Comparison of ENCODE assay signal across 8 cellular contexts in the genomic region with DNA sequence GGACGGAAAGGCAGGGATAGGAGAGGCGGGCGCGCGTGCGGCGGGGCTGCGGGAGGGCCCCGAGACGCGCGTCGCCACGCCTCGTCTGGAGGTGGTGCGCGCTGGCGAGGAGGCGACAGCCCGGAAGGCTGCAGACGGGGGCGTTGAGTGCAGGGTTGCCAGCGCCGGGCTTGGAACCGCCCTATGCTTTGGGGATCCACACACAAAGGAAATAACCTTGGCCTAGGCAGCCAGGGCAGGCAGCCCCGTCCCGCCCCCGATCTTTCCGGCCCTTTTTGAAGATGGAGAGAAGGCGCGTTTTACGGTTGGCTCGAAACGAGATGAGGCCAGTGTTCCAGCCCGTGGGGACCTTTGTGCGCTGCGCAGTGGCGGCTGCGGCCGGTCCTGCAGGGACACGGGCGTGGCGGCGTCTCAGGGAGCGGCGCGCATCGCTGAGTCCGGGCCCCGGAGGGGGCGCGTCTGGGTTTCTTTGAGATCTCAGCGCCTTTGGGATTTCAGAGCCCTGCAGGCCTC. TPM values are rescaled to one million over a fixed set of nuclear protein-coding genes. Genes with fewer than 3 reads are reported as not detected.
DNase-seq lines count a peak whose midpoint lies in the region; ATAC-seq, FAIRE-seq and TF ChIP-seq lines count a peak whose summit lies in the region.

No MANE protein-coding gene starts in this region.

- no peak for FAIRE-seq in frontal cortex (lab: Jason Lieb, UNC)

- H3K9me3 ChIP-seq in BLaER1 (no peaks in the 10 kb centered on the region), PC-9 (ENCODE audit: insufficient read depth, low read depth) (no peaks in the 10 kb centered on the region), neuronal stem cell (replicated peaks in 1 of 2; ENCODE audit: control insufficient read depth in 2 of 2, insufficient read depth in 1 of 2, low read depth in 1 of 2, low read length in 2 of 2) (no peaks in the 10 kb centered on the region), testis (no peaks in the 10 kb centered on the region)

- TF ChIP-seq POLR2A in GM19193 (IDR thresholded peaks at IDR 0.05; ENCODE audit: extremely low read depth, insufficient read depth, insufficient read length) (peak; percentile 18), testis (IDR thresholded peaks at IDR 0.05) (no peak)

- TF ChIP-seq CTCF in PC-9 (conservative IDR thresholded peaks at IDR 0.05) (no peak), testis (IDR thresholded peaks at IDR 0.05) (no peak)

- ATAC-seq in HG03439 (IDR thresholded peaks at IDR 0.05; ENCODE audit: unreplicated experiment) = peak; percentile 63

- no peak overlapping the region for H4K91ac ChIP-seq in neuronal stem cell (ENCODE audit: low read depth, low read length, poor library complexity)

- no peak overlapping the region for H2AK5ac ChIP-seq in neuronal stem cell (ENCODE audit: low read depth, low read length)

- POLR2A ChIA-PET in PC-9 (lab: Charles Lee; ENCODE audit: unreplicated experiment) = no interaction called here

- no peaks in the 10 kb centered on the region for H4K20me1 ChIP-seq in BLaER1
- H4K20me1 ChIP-seq in PC-9 (ENCODE audit: insufficient read depth) = no peaks in the 10 kb centered on the region

- H3K4me3 ChIP-seq in BLaER1 (peak overlapping the region; percentile 68), PC-9 (peak overlapping the region; percentile 77), neuronal stem cell (ENCODE audit: low read length in 2 of 2) (peak overlapping the region; percentile 60 to 74), testis (peak overlapping the region; percentile 36 to 60)

- peak overlapping the region; percentile 52 for H2BK15ac ChIP-seq in neuronal stem cell (ENCODE audit: low read length)

- H3K27me3 ChIP-seq in BLaER1 (no peaks in the 10 kb centered on the region), PC-9 (ENCODE audit: insufficient read depth, low read depth) (no peaks in the 10 kb centered on the region), neuronal stem cell (ENCODE audit: control insufficient read depth in 3 of 3, insufficient read depth in 3 of 3, low read depth in 1 of 3, low read length in 3 of 3) (peaks cover 0 to 32% (median 4%) of the 10 kb centered on the region in 3 experiments), testis (no peaks in the 10 kb centered on the region)

- peak overlapping the region; percentile 78 for H3K27ac ChIP-seq in BLaER1
- H3K27ac ChIP-seq in PC-9 = no peak overlapping the region; the same call in 1 of the 2 replicates
- no peak overlapping the region for H3K27ac ChIP-seq in neuronal stem cell (replicated peaks; ENCODE audit: low read length)
- H3K27ac ChIP-seq in testis = no peak overlapping the region

- H3K9ac ChIP-seq in BLaER1 (peak overlapping the region; percentile 75), neuronal stem cell (ENCODE audit: low read depth, low read length, poor library complexity) (peak overlapping the region; percentile 68)

- peaks cover 62% of the 10 kb centered on the region for H3K4me1 ChIP-seq in BLaER1
- H3K4me1 ChIP-seq in PC-9 (replicated peaks; ENCODE audit: insufficient read depth) = peaks cover 15% of the 10 kb centered on the region
- peaks cover 14% of the 10 kb centered on the region in 2 donors for H3K4me1 ChIP-seq in neuronal stem cell (ENCODE audit: control insufficient read depth in 2 of 2, insufficient read depth in 1 of 2, low read depth in 1 of 2, low read length in 2 of 2)
- peaks cover 7% of the 10 kb centered on the region for H3K4me1 ChIP-seq in testis

- no peak overlapping the region for H4K8ac ChIP-seq in neuronal stem cell (ENCODE audit: low read depth, low read length)

- peak overlapping the region; percentile 84 for H3K18ac ChIP-seq in neuronal stem cell (ENCODE audit: low read length)

- peaks cover 5% of the 10 kb centered on the region; the same call in 1 of the 2 replicates for H3F3A ChIP-seq in PC-9 (ENCODE audit: insufficient read depth, low read depth)

- H2BK12ac ChIP-seq in neuronal stem cell (ENCODE audit: low read length) = no peak overlapping the region

- no peaks in the 10 kb centered on the region for H3K79me1 ChIP-seq in neuronal stem cell (ENCODE audit: low read depth, low read length)

- BruUV-seq in PC-9 (replicated peaks; lab: Mats Ljungman, UMichigan) = no TSS peak

- no peak overlapping the region for H2BK5ac ChIP-seq in neuronal stem cell (ENCODE audit: low read length)

- no peaks in the 10 kb centered on the region for H3K9me2 ChIP-seq in PC-9 (ENCODE audit: insufficient read depth)

- CTCF ChIA-PET in PC-9 (lab: Charles Lee) = no interaction called here

- intact Hi-C loops in PC-9 (cut with micrococcal nuclease; ENCODE audit: unreplicated experiment) = loop anchor here (2.0 kb wide), 1 partner anchor 51 kb away; a partner anchor contains a TSS
- intact Hi-C loops in testis (cut with DNase I; ENCODE audit: low total_unique reads) = no loop called here

- DNase-seq in PC-9 (peak; percentile 36 to 63), frontal cortex (ENCODE audit: low spot score in 2 of 2) (peak; percentile 45 to 65), neuronal stem cell (ENCODE audit: low spot score) (no peak), testis (peak; percentile 45)
- DNase-seq in activated effector memory CD4-positive, alpha-beta T cell treated with Interleukin-2 at 50 U/mL for 16 hours = peak; percentile 71

- no peak overlapping the region for H3K23ac ChIP-seq in neuronal stem cell (ENCODE audit: low read depth, low read length, poor library complexity)

- H2BK120ac ChIP-seq in neuronal stem cell (ENCODE audit: low read depth, low read length) = no peak overlapping the region

- H3K79me2 ChIP-seq in PC-9 (ENCODE audit: low read depth) = no peaks in the 10 kb centered on the region

- WGBS in neuronal stem cell (ENCODE audit: extremely low coverage in 2 of 2, insufficient read length in 2 of 2, insufficient replicate concordance in 1 of 2), 2 donors = no CpG with 5 or more reads among the region's 53 CpGs
- 0% methylated on average over 29 to 47 of the region's 53 CpGs for WGBS in testis, 2 donors

- H3K4ac ChIP-seq in neuronal stem cell (ENCODE audit: low read length) = no peak overlapping the region

- no peaks in the 10 kb centered on the region for H3K36me3 ChIP-seq in BLaER1
- H3K36me3 ChIP-seq in PC-9 (ENCODE audit: low read depth) = no peaks in the 10 kb centered on the region
- H3K36me3 ChIP-seq in neuronal stem cell (replicated peaks in 1 of 2; ENCODE audit: control insufficient read depth in 2 of 2, insufficient read depth in 2 of 2, low read length in 2 of 2) = no peaks in the 10 kb centered on the region
- H3K36me3 ChIP-seq in testis (ENCODE audit: low read depth, missing control alignments) = no peaks in the 10 kb centered on the region

- H2AFZ ChIP-seq in PC-9 (peak overlapping the region; percentile 88), neuronal stem cell (ENCODE audit: low read length) (peak overlapping the region; percentile 90)

- H3K14ac ChIP-seq in neuronal stem cell (ENCODE audit: low read length) = no peak overlapping the region

- H3K4me2 ChIP-seq in BLaER1 = peak overlapping the region; percentile 84
- peak overlapping the region; percentile 99 for H3K4me2 ChIP-seq in PC-9
- H3K4me2 ChIP-seq in neuronal stem cell (ENCODE audit: insufficient read depth, low read length, poor library complexity, severe bottlenecking) = peak overlapping the region; percentile 98

RNA-seq across cellular contexts. Expression of a gene that starts 50.8 kb away (rescaled TPM):
- 56.0 and 87.0 TPM in 2 replicates for total RNA-seq in PC-9 (2021)
- 1,036 TPM for total RNA-seq in frontal cortex
- 33.1 TPM for polyA plus RNA-seq in neuronal stem cell (2013, experiment 1 of 2)
- polyA plus RNA-seq in neuronal stem cell (2013, experiment 2 of 2) = 34.5 TPM
- total RNA-seq in testis = 10 to 100 TPM; 10.7 to 12.8 TPM
- 6.1 TPM for polyA plus RNA-seq in testis (ENCODE audit: insufficient read depth, low read depth, low replicate concordance)

Comparison
In these comparisons a context has a peak if more than half of its experiments do, and no peak if none do; other contexts are left out.
1. RNA of a gene that starts 50.8 kb away (total RNA-seq): 1,036 TPM in frontal cortex (single experiment); 56.0 to 87.0 TPM in PC-9 and 10.7 to 12.8 TPM in testis; every median in the first group is over 10 times any median in the second.
2. Peak in every context shown above with its lines, with median percentiles within 50 percentile points of each other: H3K4me2 ChIP-seq and H3K4me3 ChIP-seq.